ENCODE assay signal across 1 cellular context in genomic region chr17:81902023-81902652, GRCh38.
TF ChIP-seq lines count a peak whose summit lies in the region.

Gene NPB (plus strand): TSS chr17:81902238. CDS start chr17:81902278, 40 bp downstream.

TF ChIP-seq in HepG2, 621 proteins besides CTCF, POLR2A, EP300 and RAD21 (continued from another document and continues in another):
- TF ChIP-seq, protein P1, sequence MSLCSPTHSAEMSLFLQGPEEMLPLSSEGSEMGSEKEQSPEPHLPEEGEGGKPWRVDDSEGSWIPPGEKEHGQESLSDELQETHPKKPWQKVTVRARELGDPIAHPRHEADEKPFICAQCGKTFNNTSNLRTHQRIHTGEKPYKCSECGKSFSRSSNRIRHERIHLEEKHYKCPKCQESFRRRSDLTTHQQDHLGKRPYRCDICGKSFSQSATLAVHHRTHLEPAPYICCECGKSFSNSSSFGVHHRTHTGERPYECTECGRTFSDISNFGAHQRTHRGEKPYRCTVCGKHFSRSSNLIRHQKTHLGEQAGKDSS (CRISPR knock-in tag; IDR thresholded peaks at IDR 0.05; ENCODE audit: borderline replicate concordance, low read depth), result no peak
- TF ChIP-seq MXD3 (CRISPR knock-in tag; IDR thresholded peaks at IDR 0.05), result no peak
- TF ChIP-seq ATAD3A (CRISPR knock-in tag; IDR thresholded peaks at IDR 0.05), result no peak
- TF ChIP-seq YY1 (IDR thresholded peaks at IDR 0.05; ENCODE audit: insufficient read depth, insufficient replicate concordance, low read depth, low read length), result peak; percentile 47
- peak; percentile 36; the same call in 1 of the 2 replicates for TF ChIP-seq TMF1 (CRISPR knock-in tag; IDR thresholded peaks at IDR 0.05; ENCODE audit: low read depth)
- TF ChIP-seq, protein P2, sequence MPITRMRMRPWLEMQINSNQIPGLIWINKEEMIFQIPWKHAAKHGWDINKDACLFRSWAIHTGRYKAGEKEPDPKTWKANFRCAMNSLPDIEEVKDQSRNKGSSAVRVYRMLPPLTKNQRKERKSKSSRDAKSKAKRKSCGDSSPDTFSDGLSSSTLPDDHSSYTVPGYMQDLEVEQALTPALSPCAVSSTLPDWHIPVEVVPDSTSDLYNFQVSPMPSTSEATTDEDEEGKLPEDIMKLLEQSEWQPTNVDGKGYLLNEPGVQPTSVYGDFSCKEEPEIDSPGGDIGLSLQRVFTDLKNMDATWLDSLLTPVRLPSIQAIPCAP (CRISPR knock-in tag; IDR thresholded peaks at IDR 0.05; ENCODE audit: low read depth), result peak; percentile 8; the same call in 1 of the 2 replicates
- peak; percentile 55; the same call in 1 of the 2 replicates for TF ChIP-seq ZNF678 (CRISPR knock-in tag; IDR thresholded peaks at IDR 0.05)
- 0 out of 2 replicates have a peak, but pooled peaks have one; percentile 4 for TF ChIP-seq EED (CRISPR knock-in tag; IDR thresholded peaks at IDR 0.05)
- TF ChIP-seq HMG20A (CRISPR knock-in tag; IDR thresholded peaks at IDR 0.05; ENCODE audit: borderline replicate concordance), result no peak
- TF ChIP-seq CSRNP2 (CRISPR knock-in tag; conservative IDR thresholded peaks at IDR 0.05; ENCODE audit: low read depth), result peak; percentile 33; the same call in 1 of the 2 replicates
- TF ChIP-seq ZFP36L1 (CRISPR knock-in tag; IDR thresholded peaks at IDR 0.05), result no peak
- TF ChIP-seq TBP (CRISPR knock-in tag; IDR thresholded peaks at IDR 0.05), result 0 out of 2 replicates have a peak, but pooled peaks have one; percentile 4
- TF ChIP-seq NFRKB (IDR thresholded peaks at IDR 0.05), result no peak
- TF ChIP-seq ZNF660 (CRISPR knock-in tag; IDR thresholded peaks at IDR 0.05; ENCODE audit: borderline replicate concordance, low read depth), result no peak
- TF ChIP-seq, protein P3, sequence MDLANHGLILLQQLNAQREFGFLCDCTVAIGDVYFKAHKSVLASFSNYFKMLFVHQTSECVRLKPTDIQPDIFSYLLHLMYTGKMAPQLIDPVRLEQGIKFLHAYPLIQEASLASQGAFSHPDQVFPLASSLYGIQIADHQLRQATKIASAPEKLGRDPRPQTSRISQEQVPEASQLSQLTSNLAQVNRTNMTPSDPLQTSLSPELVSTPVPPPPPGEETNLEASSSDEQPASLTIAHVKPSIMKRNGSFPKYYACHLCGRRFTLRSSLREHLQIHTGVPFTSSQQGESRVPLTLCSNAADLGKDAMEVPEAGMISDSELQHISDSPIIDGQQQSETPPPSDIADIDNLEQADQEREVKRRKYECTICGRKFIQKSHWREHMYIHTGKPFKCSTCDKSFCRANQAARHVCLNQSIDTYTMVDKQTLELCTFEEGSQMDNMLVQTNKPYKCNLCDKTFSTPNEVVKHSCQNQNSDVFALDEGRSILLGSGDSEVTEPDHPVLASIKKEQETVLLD (CRISPR knock-in tag; IDR thresholded peaks at IDR 0.05; ENCODE audit: low read depth), result 0 out of 2 replicates have a peak, but pooled peaks have one; percentile 55
- no peak for TF ChIP-seq ZNF317 (CRISPR knock-in tag; IDR thresholded peaks at IDR 0.05)
- TF ChIP-seq SPEN (CRISPR knock-in tag; IDR thresholded peaks at IDR 0.05; ENCODE audit: low read depth), result no peak; the same call in 1 of the 2 replicates
- TF ChIP-seq ZNF724P (CRISPR knock-in tag; IDR thresholded peaks at IDR 0.05; ENCODE audit: borderline replicate concordance), result peak; percentile 94; the same call in 1 of the 2 replicates
- no peak for TF ChIP-seq SRSF9 (IDR thresholded peaks at IDR 0.05; ENCODE audit: borderline replicate concordance, insufficient read depth, low read depth, low read length, poor library complexity, severe bottlenecking)
- no peak for TF ChIP-seq CREB1 (IDR thresholded peaks at IDR 0.05)
- TF ChIP-seq CREB1 (CRISPR knock-in tag; IDR thresholded peaks at IDR 0.05), result no peak
- TF ChIP-seq REL (CRISPR knock-in tag; conservative IDR thresholded peaks at IDR 0.05), result no peak
- no peak; the same call in 1 of the 2 replicates for TF ChIP-seq SMAD3 (CRISPR knock-in tag; IDR thresholded peaks at IDR 0.05)
- TF ChIP-seq NFIB (CRISPR knock-in tag; IDR thresholded peaks at IDR 0.05; ENCODE audit: borderline replicate concordance), result no peak
- no peak for TF ChIP-seq PBX2 (CRISPR knock-in tag; IDR thresholded peaks at IDR 0.05)
- TF ChIP-seq ZBTB38 (CRISPR knock-in tag; IDR thresholded peaks at IDR 0.05), result no peak; the same call in 1 of the 2 replicates
- TF ChIP-seq RXRA (CRISPR knock-in tag; IDR thresholded peaks at IDR 0.05), result no peak
- TF ChIP-seq KDM2A (CRISPR knock-in tag; IDR thresholded peaks at IDR 0.05; ENCODE audit: borderline replicate concordance, low read depth), result no peak
- no peak for TF ChIP-seq ZSCAN22 (CRISPR knock-in tag; IDR thresholded peaks at IDR 0.05)
- 0 out of 2 replicates have a peak, but pooled peaks have one; percentile 10 for TF ChIP-seq ZNF235 (CRISPR knock-in tag; IDR thresholded peaks at IDR 0.05; ENCODE audit: borderline replicate concordance)
- no peak for TF ChIP-seq HNF1A (IDR thresholded peaks at IDR 0.05; ENCODE audit: low read depth)
- TF ChIP-seq HNF1A (CRISPR knock-in tag; IDR thresholded peaks at IDR 0.05; ENCODE audit: borderline replicate concordance), result no peak
- TF ChIP-seq, protein P4, sequence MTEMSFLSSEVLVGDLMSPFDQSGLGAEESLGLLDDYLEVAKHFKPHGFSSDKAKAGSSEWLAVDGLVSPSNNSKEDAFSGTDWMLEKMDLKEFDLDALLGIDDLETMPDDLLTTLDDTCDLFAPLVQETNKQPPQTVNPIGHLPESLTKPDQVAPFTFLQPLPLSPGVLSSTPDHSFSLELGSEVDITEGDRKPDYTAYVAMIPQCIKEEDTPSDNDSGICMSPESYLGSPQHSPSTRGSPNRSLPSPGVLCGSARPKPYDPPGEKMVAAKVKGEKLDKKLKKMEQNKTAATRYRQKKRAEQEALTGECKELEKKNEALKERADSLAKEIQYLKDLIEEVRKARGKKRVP (CRISPR knock-in tag; IDR thresholded peaks at IDR 0.05), result 0 out of 4 replicates have a peak, but pooled peaks of 1 of the 2 experiments have one; percentile 24
- TF ChIP-seq NR0B2 (CRISPR knock-in tag; IDR thresholded peaks at IDR 0.05), result no peak
- TF ChIP-seq ZNF510 (CRISPR knock-in tag; IDR thresholded peaks at IDR 0.05; ENCODE audit: low read depth), result no peak
- TF ChIP-seq, protein P5, sequence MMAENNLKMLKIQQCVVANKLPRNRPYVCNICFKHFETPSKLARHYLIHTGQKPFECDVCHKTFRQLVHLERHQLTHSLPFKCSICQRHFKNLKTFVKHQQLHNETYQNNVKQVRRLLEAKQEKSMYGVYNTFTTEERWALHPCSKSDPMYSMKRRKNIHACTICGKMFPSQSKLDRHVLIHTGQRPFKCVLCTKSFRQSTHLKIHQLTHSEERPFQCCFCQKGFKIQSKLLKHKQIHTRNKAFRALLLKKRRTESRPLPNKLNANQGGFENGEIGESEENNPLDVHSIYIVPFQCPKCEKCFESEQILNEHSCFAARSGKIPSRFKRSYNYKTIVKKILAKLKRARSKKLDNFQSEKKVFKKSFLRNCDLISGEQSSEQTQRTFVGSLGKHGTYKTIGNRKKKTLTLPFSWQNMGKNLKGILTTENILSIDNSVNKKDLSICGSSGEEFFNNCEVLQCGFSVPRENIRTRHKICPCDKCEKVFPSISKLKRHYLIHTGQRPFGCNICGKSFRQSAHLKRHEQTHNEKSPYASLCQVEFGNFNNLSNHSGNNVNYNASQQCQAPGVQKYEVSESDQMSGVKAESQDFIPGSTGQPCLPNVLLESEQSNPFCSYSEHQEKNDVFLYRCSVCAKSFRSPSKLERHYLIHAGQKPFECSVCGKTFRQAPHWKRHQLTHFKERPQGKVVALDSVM (CRISPR knock-in tag; IDR thresholded peaks at IDR 0.05), result peak; percentile 25; the same call in 1 of the 2 replicates
- TF ChIP-seq, protein P6, sequence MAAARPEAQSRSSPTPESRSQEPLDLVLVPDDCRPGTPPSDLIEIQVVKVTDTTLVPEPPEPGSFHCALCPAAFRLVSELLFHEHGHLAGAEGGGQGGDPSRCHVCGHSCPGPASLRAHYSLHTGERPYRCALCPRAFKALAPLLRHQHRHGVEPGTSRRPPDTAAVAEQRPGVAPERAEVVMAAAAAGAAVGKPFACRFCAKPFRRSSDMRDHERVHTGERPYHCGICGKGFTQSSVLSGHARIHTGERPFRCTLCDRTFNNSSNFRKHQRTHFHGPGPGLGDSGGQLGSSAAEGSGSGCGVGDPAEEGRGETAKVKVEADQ (CRISPR knock-in tag; IDR thresholded peaks at IDR 0.05; ENCODE audit: borderline replicate concordance), result no peak; the same call in 1 of the 2 replicates
- no peak for TF ChIP-seq FOXJ3 (CRISPR knock-in tag; IDR thresholded peaks at IDR 0.05; ENCODE audit: borderline replicate concordance)
- TF ChIP-seq TBX2 (CRISPR knock-in tag; IDR thresholded peaks at IDR 0.05; ENCODE audit: borderline replicate concordance), result no peak
- no peak for TF ChIP-seq FOXP4 (CRISPR knock-in tag; IDR thresholded peaks at IDR 0.05)
- TF ChIP-seq ZFX (CRISPR knock-in tag; IDR thresholded peaks at IDR 0.05; ENCODE audit: low read depth), result no peak; the same call in 1 of the 2 replicates
- TF ChIP-seq ZNF550 (CRISPR knock-in tag; IDR thresholded peaks at IDR 0.05; ENCODE audit: borderline replicate concordance), result peak; percentile 6; the same call in 1 of the 2 replicates
- TF ChIP-seq ISX (CRISPR knock-in tag; conservative IDR thresholded peaks at IDR 0.05), result no peak
- TF ChIP-seq CC2D1A (CRISPR knock-in tag; IDR thresholded peaks at IDR 0.05), result no peak
- TF ChIP-seq GPN1 (CRISPR knock-in tag; IDR thresholded peaks at IDR 0.05; ENCODE audit: borderline replicate concordance), result no peak
